In genomic region chr6:54236984-54237383, GRCh38 we compare ENCODE assay signal across 34 cellular contexts.
A peak's percentile ranks its signal among the peaks of the same experiment; 100 is the strongest.
DNase-seq lines count a peak whose midpoint lies in the region; FAIRE-seq and TF ChIP-seq lines count a peak whose summit lies in the region.
"Had no signal": no experiment of that assay in that cellular context is flagged by ENCODE, and none has a peak within 500 bp of the region (broad histone marks: within the 10 kb centered on the region; RNA-seq: fewer than 3 reads in every experiment).

No MANE protein-coding gene starts in this region.

- no peak overlapping the region for H4K8ac ChIP-seq in H9 (replicated peaks; ENCODE audit: insufficient read length, low read depth, low read length)

- no peak overlapping the region for H3K56ac ChIP-seq in H9 (ENCODE audit: insufficient read length, low read depth, low read length)

- H3K9ac ChIP-seq in H9 (ENCODE audit: extremely low read depth, insufficient read length, low read length), result no peak overlapping the region
- H3K9ac ChIP-seq: BLaER1 treated with 17β-estradiol and CSF1 and Interleukin-3, amounts not matched to agents 10 nM and 100 nM had no signal

- no peak overlapping the region for H3K27ac ChIP-seq in H9 (ENCODE audit: insufficient read length, low read depth, low read length)
- no peak overlapping the region for H3K27ac ChIP-seq in SJCRH30
- H3K27ac ChIP-seq: ascending aorta; BLaER1 treated with 17β-estradiol and CSF1 and Interleukin-3, amounts not matched to agents 10 nM and 100 nM; Peyer's patch; SJSA1; transverse colon had no signal

- no peak overlapping the region for H2BK120ac ChIP-seq in H9 (ENCODE audit: low read depth, low read length, poor library complexity, severe bottlenecking)

- TF ChIP-seq CTCF in H9 (conservative IDR thresholded peaks at IDR 0.05), result no peak
- TF ChIP-seq CTCF in bronchial epithelial cell (IDR thresholded peaks at IDR 0.05; ENCODE audit: insufficient read depth, low read length, severe bottlenecking), result no peak
- no peak for TF ChIP-seq CTCF in nephron progenitor cell (IDR thresholded peaks at IDR 0.05)

- H3K27me3 Mint-ChIP-seq in H9 (ENCODE audit: low read depth) (no peaks in the 10 kb centered on the region; the same call in 1 of the 2 replicates), nephron progenitor cell (ENCODE audit: low read depth, poor library complexity) (no peaks in the 10 kb centered on the region)
- H3K27me3 Mint-ChIP-seq: activated naive CD8-positive, alpha-beta T cell treated with anti-CD3 and anti-CD28 coated beads, Interleukin-2, amount 10 ng/mL, durations not matched to agents 7 days and 5 days; central memory CD8-positive, alpha-beta T cell; T-cell had no signal

- H2BK15ac ChIP-seq in H9 (ENCODE audit: low read depth, low read length), result no peak overlapping the region

- no peak overlapping the region for H2BK12ac ChIP-seq in H9 (ENCODE audit: insufficient read length, low read depth, low read length)

- H2AFZ ChIP-seq in H9 (ENCODE audit: low read length), result no peak overlapping the region

- no peak overlapping the region for H3K14ac ChIP-seq in H9 (ENCODE audit: insufficient read depth, low read length)

- H4K5ac ChIP-seq in H9 (ENCODE audit: insufficient read length, low read depth, low read length), result no peak overlapping the region

- H4K91ac ChIP-seq in H9 (ENCODE audit: insufficient read length, low read depth, low read length), result no peak overlapping the region

- no CpG with 5 or more reads among the region's 2 CpGs for WGBS in H9 (ENCODE audit: extremely low coverage, insufficient read length, low lambda C conversion rate)

- no peak overlapping the region for H3T11ph ChIP-seq in H9 (ENCODE audit: low read length)

- intact Hi-C loops in posterior cingulate gyrus (cut with DNase I), result no loop called here

- no peak overlapping the region for H3K4me2 ChIP-seq in H9 (ENCODE audit: insufficient read depth, insufficient read length, low read length)
- H3K4me2 ChIP-seq: BLaER1 treated with 17β-estradiol and CSF1 and Interleukin-3, amounts not matched to agents 10 nM and 100 nM had no signal

- H3K23ac ChIP-seq in H9 (ENCODE audit: insufficient read length, low read depth, low read length), result no peak overlapping the region

- no peaks in the 10 kb centered on the region for H3K9me3 Mint-ChIP-seq in H9
- no peaks in the 10 kb centered on the region for H3K9me3 Mint-ChIP-seq in nephron progenitor cell
- H3K9me3 Mint-ChIP-seq: activated naive CD8-positive, alpha-beta T cell treated with anti-CD3 and anti-CD28 coated beads, Interleukin-2, amount 10 ng/mL, durations not matched to agents 7 days and 5 days had no signal

- H3K9me3 ChIP-seq in H9 (ENCODE audit: control insufficient read depth, low read depth, low read length) (no peaks in the 10 kb centered on the region), SJCRH30 (replicated peaks) (no peaks in the 10 kb centered on the region)
- H3K9me3 ChIP-seq: ascending aorta; BLaER1 treated with 17β-estradiol and CSF1 and Interleukin-3, amounts not matched to agents 10 nM and 100 nM; Peyer's patch; SJSA1; transverse colon had no signal

- H2BK20ac ChIP-seq in H9 (ENCODE audit: low read depth, low read length, poor library complexity, severe bottlenecking), result no peak overlapping the region

- H3K79me1 ChIP-seq in H9 (ENCODE audit: insufficient read depth, low read depth, low read length, poor library complexity, severe bottlenecking), result no peaks in the 10 kb centered on the region

- no peaks in the 10 kb centered on the region for H3K79me2 ChIP-seq in H9 (ENCODE audit: insufficient read depth, low read length)

- peak overlapping the region in 2 of 3 experiments; percentile 8 to 56; a peak in 3 of 7 replicates for H3K27ac Mint-ChIP-seq in H9
- H3K27ac Mint-ChIP-seq in nephron progenitor cell, result peak overlapping the region; percentile 76
- H3K27ac Mint-ChIP-seq: activated CD8-positive, alpha-beta T cell treated with anti-CD3 and anti-CD28 coated beads, Interleukin-2, amount 10 ng/mL, durations not matched to agents 7 days and 5 days; activated naive CD8-positive, alpha-beta T cell treated with anti-CD3 and anti-CD28 coated beads, Interleukin-2, amount 10 ng/mL, durations not matched to agents 7 days and 5 days; natural killer cell; T-cell had no signal

- no peak overlapping the region for H3K4ac ChIP-seq in H9 (ENCODE audit: low read depth, low read length)

- H3K27me3 ChIP-seq in H9 (ENCODE audit: insufficient read depth, low read length), result no peaks in the 10 kb centered on the region
- no peaks in the 10 kb centered on the region for H3K27me3 ChIP-seq in bronchial epithelial cell (ENCODE audit: control insufficient read depth, insufficient read depth, low read length)
- no peaks in the 10 kb centered on the region for H3K27me3 ChIP-seq in SJCRH30
- H3K27me3 ChIP-seq: ascending aorta; BLaER1 treated with 17β-estradiol and CSF1 and Interleukin-3, amounts not matched to agents 10 nM and 100 nM; Peyer's patch; SJSA1; transverse colon had no signal

- H3K4me3 Mint-ChIP-seq in H9 (no peak overlapping the region), nephron progenitor cell (no peak overlapping the region)
- H3K4me3 Mint-ChIP-seq: activated CD8-positive, alpha-beta T cell treated with anti-CD3 and anti-CD28 coated beads, Interleukin-2, amount 10 ng/mL, durations not matched to agents 7 days and 5 days; activated naive CD8-positive, alpha-beta T cell treated with anti-CD3 and anti-CD28 coated beads, Interleukin-2, amount 10 ng/mL, durations not matched to agents 7 days and 5 days; central memory CD8-positive, alpha-beta T cell; natural killer cell; T-cell had no signal

- no peak overlapping the region for H2AK5ac ChIP-seq in H9 (ENCODE audit: insufficient read length, low read length)

- H3K4me1 Mint-ChIP-seq in H9, result peaks cover 3 to 4% of the 10 kb centered on the region in 2 experiments; a peak in 2 of 4 replicates
- peaks cover 16% of the 10 kb centered on the region for H3K4me1 Mint-ChIP-seq in nephron progenitor cell
- H3K4me1 Mint-ChIP-seq: activated naive CD8-positive, alpha-beta T cell treated with anti-CD3 and anti-CD28 coated beads, Interleukin-2, amount 10 ng/mL, durations not matched to agents 7 days and 5 days; central memory CD8-positive, alpha-beta T cell; natural killer cell; T-cell had no signal

- H3K36me3 ChIP-seq in bronchial epithelial cell (ENCODE audit: control insufficient read depth, insufficient read depth, low read length), result no peaks in the 10 kb centered on the region
- H3K36me3 ChIP-seq in SJCRH30, result no peaks in the 10 kb centered on the region
- H3K36me3 ChIP-seq: ascending aorta; BLaER1 treated with 17β-estradiol and CSF1 and Interleukin-3, amounts not matched to agents 10 nM and 100 nM; Peyer's patch; SJSA1; transverse colon had no signal

- H2BK5ac ChIP-seq in H9 (ENCODE audit: insufficient read length, low read length), result no peak overlapping the region

- DNase-seq in AG20443 (ENCODE audit: low spot score) (peak; percentile 12), H9 (no peak), bronchial epithelial cell (ENCODE audit: low read depth) (peak; percentile 12), nephron progenitor cell (no peak), posterior cingulate gyrus (no peak), SJCRH30 (no peak), GM19239 (ENCODE audit: insufficient read length, low spot score) (no peak)
- no peak for DNase-seq in activated T-cell treated with anti-CD3 and anti-CD28 coated beads, Interleukin-2, amount 50 U/mL, for 1 hour
- DNase-seq: activated CD4-positive, CD25-positive, alpha-beta regulatory T cell treated with anti-CD3 and anti-CD28 coated beads, Interleukin-2, amount 50 U/mL, for 72 hours; activated CD8-positive, alpha-beta T cell treated with anti-CD3 and anti-CD28 coated beads, Interleukin-2, amount 10 ng/mL, durations not matched to agents 7 days and 5 days; activated effector memory CD4-positive, alpha-beta T cell treated with Interleukin-2 at 50 U/mL for 16 hours; activated naive CD8-positive, alpha-beta T cell treated with anti-CD3 and anti-CD28 coated beads, Interleukin-2, amount 10 ng/mL, durations not matched to agents 7 days and 5 days; COR-L47; dermis blood vessel endothelial cell; DND-41; midbrain; MV-4-11; natural killer cell; NCI-H1694 treated with DMSO at 0.1 percent for 48 hours; NCI-H524; Peyer's patch; right cardiac atrium; stimulated activated CD4-positive, alpha-beta T cell treated with anti-CD3 and anti-CD28 coated beads, Interleukin-4, amount 100 ng/mL, for 1 hour; T-cell; transverse colon had no signal

- no peak overlapping the region for H3K4me3 ChIP-seq in bronchial epithelial cell (ENCODE audit: low read depth, low read length)
- no peak overlapping the region for H3K4me3 ChIP-seq in SJCRH30
- H3K4me3 ChIP-seq: ascending aorta; BLaER1 treated with 17β-estradiol and CSF1 and Interleukin-3, amounts not matched to agents 10 nM and 100 nM; Peyer's patch; SJSA1; transverse colon had no signal

- H4K20me1 ChIP-seq in H9 (ENCODE audit: control insufficient read depth, insufficient read depth, insufficient read length), result no peaks in the 10 kb centered on the region
- H4K20me1 ChIP-seq: BLaER1 treated with 17β-estradiol and CSF1 and Interleukin-3, amounts not matched to agents 10 nM and 100 nM had no signal

- H3K4me1 ChIP-seq in H9 (ENCODE audit: insufficient read depth, low read length) (no peaks in the 10 kb centered on the region), SJCRH30 (no peaks in the 10 kb centered on the region)
- H3K4me1 ChIP-seq: ascending aorta, Peyer's patch, SJSA1 had no signal

- H3K18ac ChIP-seq in H9 (ENCODE audit: insufficient read length, low read depth, low read length), result no peak overlapping the region

- H3K36me3 Mint-ChIP-seq in H9 (ENCODE audit: insufficient read depth in 1 of 3, low read depth in 3 of 3) (no peaks in the 10 kb centered on the region), nephron progenitor cell (ENCODE audit: low read depth) (no peaks in the 10 kb centered on the region)
- H3K36me3 Mint-ChIP-seq: activated naive CD8-positive, alpha-beta T cell treated with anti-CD3 and anti-CD28 coated beads, Interleukin-2, amount 10 ng/mL, durations not matched to agents 7 days and 5 days; natural killer cell; T-cell had no signal

- FAIRE-seq in bronchial epithelial cell (lab: Jason Lieb, UNC) (no peak), GM19239 (lab: Jason Lieb, UNC) (no peak)
- FAIRE-seq: endometrium, GM18507, HepG2, islet of Langerhans, TTC549 had no signal

- no peaks in the 10 kb centered on the region for H3K23me2 ChIP-seq in H9 (ENCODE audit: insufficient read length, low read depth, low read length, poor library complexity, severe bottlenecking)

Comparison
In these comparisons a context has a peak if more than half of its experiments do, and no peak if none do; other contexts are left out.
1. DNase-seq: peak in AG20443 (single experiment) and bronchial epithelial cell (single experiment); none in H9 (single experiment), nephron progenitor cell (single experiment), posterior cingulate gyrus (0 of 10), SJCRH30 (0 of 2), GM19239 (single experiment) and activated T-cell treated with anti-CD3 and anti-CD28 coated beads, Interleukin-2, amount 50 U/mL, for 1 hour (single experiment).